10 cellular contexts compared by ENCODE assay signal in the genomic region with DNA sequence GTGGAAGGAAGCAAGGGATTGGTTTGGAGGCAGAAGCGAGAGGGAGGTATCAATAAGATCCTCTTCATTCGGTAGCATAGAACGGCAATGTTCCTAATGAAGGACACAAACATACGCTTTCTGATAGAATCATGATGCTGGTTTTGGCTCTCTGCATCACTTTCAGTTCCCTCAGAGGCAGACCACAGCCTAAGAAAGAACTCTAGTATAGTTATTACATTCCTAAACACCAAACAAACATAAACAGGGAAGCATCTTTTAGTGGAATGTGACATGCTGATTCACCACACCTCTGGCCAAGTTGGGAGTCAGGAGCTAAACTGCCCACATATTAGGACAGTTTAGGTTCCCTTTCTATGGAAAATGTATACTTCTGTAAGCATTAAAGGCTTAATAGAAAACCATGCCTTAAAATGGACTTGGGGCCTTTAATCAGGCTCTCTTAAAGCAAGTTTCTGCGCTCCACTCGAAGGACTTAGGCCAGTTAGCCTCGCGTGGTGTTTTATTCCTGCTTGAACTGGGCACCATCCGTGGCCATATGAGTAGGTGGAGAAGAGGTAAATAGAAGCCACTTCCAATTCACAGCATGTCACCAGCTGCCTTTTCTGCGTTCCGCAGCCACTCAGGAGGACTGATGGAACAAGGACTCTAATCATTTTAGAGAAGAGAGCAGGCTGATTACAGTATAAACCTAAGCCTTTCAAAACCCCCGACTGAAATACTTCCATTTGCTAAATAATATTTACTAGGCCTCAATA. TPM values are rescaled to one million over a fixed set of nuclear protein-coding genes. Genes with fewer than 3 reads are reported as not detected.
DNase-seq lines count a peak whose midpoint lies in the region; ATAC-seq, FAIRE-seq and TF ChIP-seq lines count a peak whose summit lies in the region.
"Had no signal": no experiment of that assay in that cellular context is flagged by ENCODE, and none has a peak within 500 bp of the region (broad histone marks: within the 10 kb centered on the region; RNA-seq: fewer than 3 reads in every experiment).

No MANE protein-coding gene starts in this region.

- peaks cover 4 to 15% of the 10 kb centered on the region in 2 donors for H3K36me3 ChIP-seq in ascending aorta
- H3K36me3 ChIP-seq: brain microvascular endothelial cell had no signal

- no peak overlapping the region for H3K27ac ChIP-seq in ascending aorta
- H3K27ac ChIP-seq: brain microvascular endothelial cell, PC-9 had no signal

- ATAC-seq in GM21390 (IDR thresholded peaks at IDR 0.05; ENCODE audit: unreplicated experiment), result peak; percentile 76

- H3K4me1 ChIP-seq in ascending aorta, result no peaks in the 10 kb centered on the region

- TF ChIP-seq CTCF in GM10266 (IDR thresholded peaks at IDR 0.05; ENCODE audit: control insufficient read depth, insufficient read depth, low read depth, missing control alignments) (no peak), ascending aorta (IDR thresholded peaks at IDR 0.05) (no peak)

- in situ Hi-C loops in G401 (cut with HindIII; ENCODE audit: low sequenced_read_pairs), result no loop called here

- H3K9me3 ChIP-seq in ascending aorta, result no peaks in the 10 kb centered on the region

- intact Hi-C loops in ascending aorta (cut with DNase I), result no loop called here

- no peak for FAIRE-seq in urothelium cell line (lab: Jason Lieb, UNC)

- no peaks in the 10 kb centered on the region for H3K27me3 ChIP-seq in ascending aorta
- H3K27me3 ChIP-seq: brain microvascular endothelial cell had no signal

- no peak overlapping the region for H3K4me3 ChIP-seq in ascending aorta
- H3K4me3 ChIP-seq: PC-9 had no signal

- DNase-seq in G401 (ENCODE audit: low spot score) (peak; percentile 84), NCI-H69 (lab: John Stamatoyannopoulos, UW) (peak; percentile 34), inferior parietal cortex (ENCODE audit: extremely low spot score) (peak; percentile 35), urothelium cell line (ENCODE audit: low spot score) (no peak), GM10266 (ENCODE audit: extremely low spot score) (no peak), KG1 (lab: John Stamatoyannopoulos, UW) (no peak), ascending aorta (ENCODE audit: low spot score in 2 of 2) (no peak)
- DNase-seq: brain microvascular endothelial cell had no signal

RNA-seq across cellular contexts. Expression of a gene that starts 53.7 kb away (rescaled TPM):
- 0.85 TPM in 1 of 2 replicates, not detected in the other for total RNA-seq in G401 (2014; rRNA removed; shearing (Covaris generic))
- total RNA-seq in ascending aorta, result 24.5 TPM

Comparison
In these comparisons a context has a peak if more than half of its experiments do, and no peak if none do; other contexts are left out.
1. DNase-seq: peak in G401 (single experiment), NCI-H69 (single experiment) and inferior parietal cortex (single experiment); none in urothelium cell line (single experiment), GM10266 (single experiment), KG1 (single experiment) and ascending aorta (0 of 2).
2. RNA of a gene that starts 53.7 kb away (total RNA-seq): 24.5 TPM in ascending aorta (single experiment); 0.85 TPM in G401; every median in the first group is over 10 times any median in the second.